Comparison of ENCODE assay signal across 23 cellular contexts in genomic region chr20:37866051-37866450, GRCh38. TPM values are rescaled to one million over a fixed set of nuclear protein-coding genes. Genes with fewer than 3 reads are reported as not detected.
"Had no signal": no experiment of that assay in that cellular context is flagged by ENCODE, and none has a peak within 500 bp of the region (broad histone marks: within the 10 kb centered on the region; RNA-seq: fewer than 3 reads in every experiment).

No MANE protein-coding gene starts in this region.

- H3K27ac ChIP-seq: coronary artery, foreskin keratinocyte, hepatocyte, left ventricle myocardium inferior, lower lobe of right lung, thoracic aorta had no signal

- DNase-seq: effector CD4-positive, alpha-beta T cell; endodermal cell; foreskin keratinocyte; head of caudate nucleus; kidney; left cardiac atrium; left ventricle myocardium inferior; lower lobe of right lung; naive B cell; nephron progenitor cell; right cardiac atrium; stimulated activated CD4-positive, alpha-beta T cell treated with anti-CD3 and anti-CD28 coated beads, Interleukin-15, amount 100 ng/mL, for 24 hours; stimulated activated CD4-positive, alpha-beta T cell treated with anti-CD3 and anti-CD28 coated beads, Interleukin-1b, Interleukin-23, amount 100 ng/mL, for 48 hours; stimulated activated CD4-positive, alpha-beta T cell treated with anti-CD3 and anti-CD28 coated beads, Interleukin-4, amount 100 ng/mL, for 24 hours; transverse colon had no signal

- H3K27ac Mint-ChIP-seq: endodermal cell; nephron progenitor cell; stimulated activated memory B cell treated with anti-CD40 and anti-IgM and Interleukin-4, amounts not matched to agents 10 μg/mL and 1 μg/mL and 100 μg/mL, for 72 hours; stimulated activated naive CD8-positive, alpha-beta T cell treated with anti-CD3 and anti-CD28 coated beads, Interleukin-15, Interleukin-2, amounts not matched to agents 100 ng/mL and 50 ng/mL, for 24 hours had no signal

- H3K9me3 ChIP-seq: left ventricle myocardium inferior, lower lobe of right lung, thoracic aorta, transverse colon had no signal

- H3K4me3 ChIP-seq: coronary artery, hepatocyte, left ventricle myocardium inferior, lower lobe of right lung, thoracic aorta, transverse colon had no signal

- H3K4me3 Mint-ChIP-seq: endodermal cell; memory B cell; naive B cell; nephron progenitor cell; stimulated activated memory B cell treated with anti-CD40 and anti-IgM and Interleukin-4, amounts not matched to agents 10 μg/mL and 1 μg/mL and 100 μg/mL, for 72 hours; stimulated activated naive CD8-positive, alpha-beta T cell treated with anti-CD3 and anti-CD28 coated beads, Interleukin-15, Interleukin-2, amounts not matched to agents 100 ng/mL and 50 ng/mL, for 24 hours had no signal

- H3K27me3 ChIP-seq: foreskin keratinocyte, hepatocyte, transverse colon had no signal

- H3K4me1 ChIP-seq: foreskin keratinocyte, left ventricle myocardium inferior, lower lobe of right lung had no signal

- H3K4me1 Mint-ChIP-seq: naive B cell had no signal

- ATAC-seq: foreskin keratinocyte; left cardiac atrium; lower lobe of right lung; right cardiac atrium; stimulated activated memory B cell treated with anti-CD40 and anti-IgM and Interleukin-4, amounts not matched to agents 10 μg/mL and 1 μg/mL and 100 μg/mL, for 72 hours had no signal

- H3K9me3 Mint-ChIP-seq: endodermal cell; memory B cell; naive B cell; nephron progenitor cell; stimulated activated memory B cell treated with anti-CD40 and anti-IgM and Interleukin-4, amounts not matched to agents 10 μg/mL and 1 μg/mL and 100 μg/mL, for 72 hours; stimulated activated naive CD8-positive, alpha-beta T cell treated with anti-CD3 and anti-CD28 coated beads, Interleukin-15, Interleukin-2, amounts not matched to agents 100 ng/mL and 50 ng/mL, for 24 hours had no signal

- H3K27me3 Mint-ChIP-seq: memory B cell; naive B cell; stimulated activated memory B cell treated with anti-CD40 and anti-IgM and Interleukin-4, amounts not matched to agents 10 μg/mL and 1 μg/mL and 100 μg/mL, for 72 hours; stimulated activated naive CD8-positive, alpha-beta T cell treated with anti-CD3 and anti-CD28 coated beads, Interleukin-15, Interleukin-2, amounts not matched to agents 100 ng/mL and 50 ng/mL, for 24 hours had no signal

RNA-seq across cellular contexts. Expression of gene VSTM2L, which starts 36.9 kb away (rescaled TPM):
- total RNA-seq: dermis microvascular lymphatic vessel endothelial cell, endothelial cell of umbilical vein had no signal
